In the genomic region with DNA sequence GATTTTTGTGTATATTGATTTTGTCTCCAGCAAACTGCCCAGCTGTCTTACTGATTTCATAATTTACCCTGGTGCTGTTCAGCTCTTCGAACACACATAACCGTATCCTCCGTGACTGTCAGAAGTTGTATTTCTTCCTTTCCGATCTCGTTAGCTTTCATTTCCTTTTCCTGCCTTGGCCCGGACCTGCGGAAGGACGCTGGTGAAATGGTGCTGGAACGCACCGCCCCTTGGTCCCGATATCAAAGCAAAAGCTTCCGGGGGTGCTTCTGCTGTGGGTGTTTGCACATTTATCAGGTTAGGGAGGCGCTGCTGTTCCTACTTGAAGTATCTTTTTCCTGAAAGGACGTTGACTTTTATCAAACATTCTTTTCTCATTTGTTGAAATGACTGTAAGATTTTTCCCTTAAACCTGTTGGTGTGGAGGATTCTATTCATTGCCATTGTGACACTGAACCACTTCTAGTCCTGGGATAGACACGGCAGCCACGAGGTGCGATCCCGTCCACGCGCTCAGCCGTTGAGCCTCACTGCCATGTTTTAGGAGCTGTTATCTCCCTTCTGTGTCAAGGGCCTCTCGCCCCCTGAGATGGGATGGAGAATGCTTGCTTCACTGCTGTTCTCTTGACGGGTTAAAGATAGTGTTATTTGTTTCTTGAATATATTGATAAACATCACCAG, we compare ENCODE assay signal across 1 cellular context.
A peak's percentile ranks its signal among the peaks of the same experiment; 100 is the strongest.
TF ChIP-seq lines count a peak whose summit lies in the region.

No MANE protein-coding gene starts in this region.

TF ChIP-seq in K562, 482 proteins besides CTCF, POLR2A, EP300 and RAD21 (continued from another document and continues in another):
- TF ChIP-seq ZNF780A (CRISPR knock-in tag; IDR thresholded peaks at IDR 0.05): no peak
- TF ChIP-seq, protein P1, sequence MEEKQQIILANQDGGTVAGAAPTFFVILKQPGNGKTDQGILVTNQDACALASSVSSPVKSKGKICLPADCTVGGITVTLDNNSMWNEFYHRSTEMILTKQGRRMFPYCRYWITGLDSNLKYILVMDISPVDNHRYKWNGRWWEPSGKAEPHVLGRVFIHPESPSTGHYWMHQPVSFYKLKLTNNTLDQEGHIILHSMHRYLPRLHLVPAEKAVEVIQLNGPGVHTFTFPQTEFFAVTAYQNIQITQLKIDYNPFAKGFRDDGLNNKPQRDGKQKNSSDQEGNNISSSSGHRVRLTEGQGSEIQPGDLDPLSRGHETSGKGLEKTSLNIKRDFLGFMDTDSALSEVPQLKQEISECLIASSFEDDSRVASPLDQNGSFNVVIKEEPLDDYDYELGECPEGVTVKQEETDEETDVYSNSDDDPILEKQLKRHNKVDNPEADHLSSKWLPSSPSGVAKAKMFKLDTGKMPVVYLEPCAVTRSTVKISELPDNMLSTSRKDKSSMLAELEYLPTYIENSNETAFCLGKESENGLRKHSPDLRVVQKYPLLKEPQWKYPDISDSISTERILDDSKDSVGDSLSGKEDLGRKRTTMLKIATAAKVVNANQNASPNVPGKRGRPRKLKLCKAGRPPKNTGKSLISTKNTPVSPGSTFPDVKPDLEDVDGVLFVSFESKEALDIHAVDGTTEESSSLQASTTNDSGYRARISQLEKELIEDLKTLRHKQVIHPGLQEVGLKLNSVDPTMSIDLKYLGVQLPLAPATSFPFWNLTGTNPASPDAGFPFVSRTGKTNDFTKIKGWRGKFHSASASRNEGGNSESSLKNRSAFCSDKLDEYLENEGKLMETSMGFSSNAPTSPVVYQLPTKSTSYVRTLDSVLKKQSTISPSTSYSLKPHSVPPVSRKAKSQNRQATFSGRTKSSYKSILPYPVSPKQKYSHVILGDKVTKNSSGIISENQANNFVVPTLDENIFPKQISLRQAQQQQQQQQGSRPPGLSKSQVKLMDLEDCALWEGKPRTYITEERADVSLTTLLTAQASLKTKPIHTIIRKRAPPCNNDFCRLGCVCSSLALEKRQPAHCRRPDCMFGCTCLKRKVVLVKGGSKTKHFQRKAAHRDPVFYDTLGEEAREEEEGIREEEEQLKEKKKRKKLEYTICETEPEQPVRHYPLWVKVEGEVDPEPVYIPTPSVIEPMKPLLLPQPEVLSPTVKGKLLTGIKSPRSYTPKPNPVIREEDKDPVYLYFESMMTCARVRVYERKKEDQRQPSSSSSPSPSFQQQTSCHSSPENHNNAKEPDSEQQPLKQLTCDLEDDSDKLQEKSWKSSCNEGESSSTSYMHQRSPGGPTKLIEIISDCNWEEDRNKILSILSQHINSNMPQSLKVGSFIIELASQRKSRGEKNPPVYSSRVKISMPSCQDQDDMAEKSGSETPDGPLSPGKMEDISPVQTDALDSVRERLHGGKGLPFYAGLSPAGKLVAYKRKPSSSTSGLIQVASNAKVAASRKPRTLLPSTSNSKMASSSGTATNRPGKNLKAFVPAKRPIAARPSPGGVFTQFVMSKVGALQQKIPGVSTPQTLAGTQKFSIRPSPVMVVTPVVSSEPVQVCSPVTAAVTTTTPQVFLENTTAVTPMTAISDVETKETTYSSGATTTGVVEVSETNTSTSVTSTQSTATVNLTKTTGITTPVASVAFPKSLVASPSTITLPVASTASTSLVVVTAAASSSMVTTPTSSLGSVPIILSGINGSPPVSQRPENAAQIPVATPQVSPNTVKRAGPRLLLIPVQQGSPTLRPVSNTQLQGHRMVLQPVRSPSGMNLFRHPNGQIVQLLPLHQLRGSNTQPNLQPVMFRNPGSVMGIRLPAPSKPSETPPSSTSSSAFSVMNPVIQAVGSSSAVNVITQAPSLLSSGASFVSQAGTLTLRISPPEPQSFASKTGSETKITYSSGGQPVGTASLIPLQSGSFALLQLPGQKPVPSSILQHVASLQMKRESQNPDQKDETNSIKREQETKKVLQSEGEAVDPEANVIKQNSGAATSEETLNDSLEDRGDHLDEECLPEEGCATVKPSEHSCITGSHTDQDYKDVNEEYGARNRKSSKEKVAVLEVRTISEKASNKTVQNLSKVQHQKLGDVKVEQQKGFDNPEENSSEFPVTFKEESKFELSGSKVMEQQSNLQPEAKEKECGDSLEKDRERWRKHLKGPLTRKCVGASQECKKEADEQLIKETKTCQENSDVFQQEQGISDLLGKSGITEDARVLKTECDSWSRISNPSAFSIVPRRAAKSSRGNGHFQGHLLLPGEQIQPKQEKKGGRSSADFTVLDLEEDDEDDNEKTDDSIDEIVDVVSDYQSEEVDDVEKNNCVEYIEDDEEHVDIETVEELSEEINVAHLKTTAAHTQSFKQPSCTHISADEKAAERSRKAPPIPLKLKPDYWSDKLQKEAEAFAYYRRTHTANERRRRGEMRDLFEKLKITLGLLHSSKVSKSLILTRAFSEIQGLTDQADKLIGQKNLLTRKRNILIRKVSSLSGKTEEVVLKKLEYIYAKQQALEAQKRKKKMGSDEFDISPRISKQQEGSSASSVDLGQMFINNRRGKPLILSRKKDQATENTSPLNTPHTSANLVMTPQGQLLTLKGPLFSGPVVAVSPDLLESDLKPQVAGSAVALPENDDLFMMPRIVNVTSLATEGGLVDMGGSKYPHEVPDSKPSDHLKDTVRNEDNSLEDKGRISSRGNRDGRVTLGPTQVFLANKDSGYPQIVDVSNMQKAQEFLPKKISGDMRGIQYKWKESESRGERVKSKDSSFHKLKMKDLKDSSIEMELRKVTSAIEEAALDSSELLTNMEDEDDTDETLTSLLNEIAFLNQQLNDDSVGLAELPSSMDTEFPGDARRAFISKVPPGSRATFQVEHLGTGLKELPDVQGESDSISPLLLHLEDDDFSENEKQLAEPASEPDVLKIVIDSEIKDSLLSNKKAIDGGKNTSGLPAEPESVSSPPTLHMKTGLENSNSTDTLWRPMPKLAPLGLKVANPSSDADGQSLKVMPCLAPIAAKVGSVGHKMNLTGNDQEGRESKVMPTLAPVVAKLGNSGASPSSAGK (IDR thresholded peaks at IDR 0.05): peak; percentile 88
- 0 out of 2 replicates have a peak, but pooled peaks have one; percentile 16 for TF ChIP-seq NBN (IDR thresholded peaks at IDR 0.05; ENCODE audit: low read depth)
- TF ChIP-seq FOXA1 (IDR thresholded peaks at IDR 0.05; ENCODE audit: borderline replicate concordance): no peak
- TF ChIP-seq, protein P2, sequence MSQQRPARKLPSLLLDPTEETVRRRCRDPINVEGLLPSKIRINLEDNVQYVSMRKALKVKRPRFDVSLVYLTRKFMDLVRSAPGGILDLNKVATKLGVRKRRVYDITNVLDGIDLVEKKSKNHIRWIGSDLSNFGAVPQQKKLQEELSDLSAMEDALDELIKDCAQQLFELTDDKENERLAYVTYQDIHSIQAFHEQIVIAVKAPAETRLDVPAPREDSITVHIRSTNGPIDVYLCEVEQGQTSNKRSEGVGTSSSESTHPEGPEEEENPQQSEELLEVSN (IDR thresholded peaks at IDR 0.05; ENCODE audit: borderline replicate concordance in 1 of 2, extremely low read depth in 1 of 2, insufficient read depth in 1 of 2, insufficient read length in 1 of 2, low read depth in 1 of 2, low read length in 1 of 2, poor library complexity in 1 of 2, severe bottlenecking in 1 of 2): peak; percentile 26 to 30
- TF ChIP-seq, protein P3, sequence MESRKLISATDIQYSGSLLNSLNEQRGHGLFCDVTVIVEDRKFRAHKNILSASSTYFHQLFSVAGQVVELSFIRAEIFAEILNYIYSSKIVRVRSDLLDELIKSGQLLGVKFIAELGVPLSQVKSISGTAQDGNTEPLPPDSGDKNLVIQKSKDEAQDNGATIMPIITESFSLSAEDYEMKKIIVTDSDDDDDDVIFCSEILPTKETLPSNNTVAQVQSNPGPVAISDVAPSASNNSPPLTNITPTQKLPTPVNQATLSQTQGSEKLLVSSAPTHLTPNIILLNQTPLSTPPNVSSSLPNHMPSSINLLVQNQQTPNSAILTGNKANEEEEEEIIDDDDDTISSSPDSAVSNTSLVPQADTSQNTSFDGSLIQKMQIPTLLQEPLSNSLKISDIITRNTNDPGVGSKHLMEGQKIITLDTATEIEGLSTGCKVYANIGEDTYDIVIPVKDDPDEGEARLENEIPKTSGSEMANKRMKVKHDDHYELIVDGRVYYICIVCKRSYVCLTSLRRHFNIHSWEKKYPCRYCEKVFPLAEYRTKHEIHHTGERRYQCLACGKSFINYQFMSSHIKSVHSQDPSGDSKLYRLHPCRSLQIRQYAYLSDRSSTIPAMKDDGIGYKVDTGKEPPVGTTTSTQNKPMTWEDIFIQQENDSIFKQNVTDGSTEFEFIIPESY (CRISPR knock-in tag; IDR thresholded peaks at IDR 0.05): peak; percentile 28; the same call in 1 of the 2 replicates
- TF ChIP-seq ZNF584 (CRISPR knock-in tag; IDR thresholded peaks at IDR 0.05; ENCODE audit: low read depth): peak; percentile 49; the same call in 1 of the 2 replicates
- peak; percentile 51; the same call in 1 of the 2 replicates for TF ChIP-seq EP400 (IDR thresholded peaks at IDR 0.05)
- no peak for TF ChIP-seq U2AF2 (optimal IDR thresholded peaks at IDR 0.05; ENCODE audit: low read depth, low read length)
- 0 out of 4 replicates have a peak, but pooled peaks of 1 of the 2 experiments have one; percentile 20 for TF ChIP-seq NRF1 (conservative IDR thresholded peaks at IDR 0.05 in 1 of 2, IDR thresholded peaks at IDR 0.05 in 1 of 2)
- peak in 1 of 3 experiments; percentile 34 for TF ChIP-seq YY1 (IDR thresholded peaks at IDR 0.05; ENCODE audit: borderline replicate concordance in 1 of 3, control insufficient read depth in 1 of 3, extremely low read depth in 1 of 3, insufficient read depth in 3 of 3, insufficient read length in 1 of 3, insufficient replicate concordance in 2 of 3, low read depth in 1 of 3, low read length in 2 of 3)
- no peak for TF ChIP-seq PTBP1 (IDR thresholded peaks at IDR 0.05; ENCODE audit: low read depth, low read length)
- TF ChIP-seq, protein P4, sequence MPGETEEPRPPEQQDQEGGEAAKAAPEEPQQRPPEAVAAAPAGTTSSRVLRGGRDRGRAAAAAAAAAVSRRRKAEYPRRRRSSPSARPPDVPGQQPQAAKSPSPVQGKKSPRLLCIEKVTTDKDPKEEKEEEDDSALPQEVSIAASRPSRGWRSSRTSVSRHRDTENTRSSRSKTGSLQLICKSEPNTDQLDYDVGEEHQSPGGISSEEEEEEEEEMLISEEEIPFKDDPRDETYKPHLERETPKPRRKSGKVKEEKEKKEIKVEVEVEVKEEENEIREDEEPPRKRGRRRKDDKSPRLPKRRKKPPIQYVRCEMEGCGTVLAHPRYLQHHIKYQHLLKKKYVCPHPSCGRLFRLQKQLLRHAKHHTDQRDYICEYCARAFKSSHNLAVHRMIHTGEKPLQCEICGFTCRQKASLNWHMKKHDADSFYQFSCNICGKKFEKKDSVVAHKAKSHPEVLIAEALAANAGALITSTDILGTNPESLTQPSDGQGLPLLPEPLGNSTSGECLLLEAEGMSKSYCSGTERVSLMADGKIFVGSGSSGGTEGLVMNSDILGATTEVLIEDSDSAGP (CRISPR knock-in tag; IDR thresholded peaks at IDR 0.05): no peak
- TF ChIP-seq ZNF707 (CRISPR knock-in tag; conservative IDR thresholded peaks at IDR 0.05): no peak
- TF ChIP-seq RUNX1 (IDR thresholded peaks at IDR 0.05; ENCODE audit: low read depth): no peak
- TF ChIP-seq ZC3H4 (CRISPR knock-in tag; IDR thresholded peaks at IDR 0.05; ENCODE audit: borderline replicate concordance): no peak
- no peak for TF ChIP-seq SNRNP70 (optimal IDR thresholded peaks at IDR 0.05; ENCODE audit: low read depth, low read length)
- TF ChIP-seq RBM15 (IDR thresholded peaks at IDR 0.05; ENCODE audit: insufficient read depth, low read length): no peak
- peak; percentile 71 for TF ChIP-seq NR2C1 (IDR thresholded peaks at IDR 0.05)
- peak; percentile 62; the same call in 1 of the 2 replicates for TF ChIP-seq NR2C1 (tag; IDR thresholded peaks at IDR 0.05)
- TF ChIP-seq NCOA2 (IDR thresholded peaks at IDR 0.05; ENCODE audit: partially characterized antibody in 2 of 2): no peak
- no peak for TF ChIP-seq FOXA3 (CRISPR knock-in tag; conservative IDR thresholded peaks at IDR 0.05 in 1 of 2, IDR thresholded peaks at IDR 0.05 in 1 of 2)
- TF ChIP-seq TAL1 (IDR thresholded peaks at IDR 0.05): no peak
- TF ChIP-seq, protein P5, sequence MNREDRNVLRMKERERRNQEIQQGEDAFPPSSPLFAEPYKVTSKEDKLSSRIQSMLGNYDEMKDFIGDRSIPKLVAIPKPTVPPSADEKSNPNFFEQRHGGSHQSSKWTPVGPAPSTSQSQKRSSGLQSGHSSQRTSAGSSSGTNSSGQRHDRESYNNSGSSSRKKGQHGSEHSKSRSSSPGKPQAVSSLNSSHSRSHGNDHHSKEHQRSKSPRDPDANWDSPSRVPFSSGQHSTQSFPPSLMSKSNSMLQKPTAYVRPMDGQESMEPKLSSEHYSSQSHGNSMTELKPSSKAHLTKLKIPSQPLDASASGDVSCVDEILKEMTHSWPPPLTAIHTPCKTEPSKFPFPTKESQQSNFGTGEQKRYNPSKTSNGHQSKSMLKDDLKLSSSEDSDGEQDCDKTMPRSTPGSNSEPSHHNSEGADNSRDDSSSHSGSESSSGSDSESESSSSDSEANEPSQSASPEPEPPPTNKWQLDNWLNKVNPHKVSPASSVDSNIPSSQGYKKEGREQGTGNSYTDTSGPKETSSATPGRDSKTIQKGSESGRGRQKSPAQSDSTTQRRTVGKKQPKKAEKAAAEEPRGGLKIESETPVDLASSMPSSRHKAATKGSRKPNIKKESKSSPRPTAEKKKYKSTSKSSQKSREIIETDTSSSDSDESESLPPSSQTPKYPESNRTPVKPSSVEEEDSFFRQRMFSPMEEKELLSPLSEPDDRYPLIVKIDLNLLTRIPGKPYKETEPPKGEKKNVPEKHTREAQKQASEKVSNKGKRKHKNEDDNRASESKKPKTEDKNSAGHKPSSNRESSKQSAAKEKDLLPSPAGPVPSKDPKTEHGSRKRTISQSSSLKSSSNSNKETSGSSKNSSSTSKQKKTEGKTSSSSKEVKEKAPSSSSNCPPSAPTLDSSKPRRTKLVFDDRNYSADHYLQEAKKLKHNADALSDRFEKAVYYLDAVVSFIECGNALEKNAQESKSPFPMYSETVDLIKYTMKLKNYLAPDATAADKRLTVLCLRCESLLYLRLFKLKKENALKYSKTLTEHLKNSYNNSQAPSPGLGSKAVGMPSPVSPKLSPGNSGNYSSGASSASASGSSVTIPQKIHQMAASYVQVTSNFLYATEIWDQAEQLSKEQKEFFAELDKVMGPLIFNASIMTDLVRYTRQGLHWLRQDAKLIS (CRISPR knock-in tag; IDR thresholded peaks at IDR 0.05): no peak
- TF ChIP-seq, protein P6, sequence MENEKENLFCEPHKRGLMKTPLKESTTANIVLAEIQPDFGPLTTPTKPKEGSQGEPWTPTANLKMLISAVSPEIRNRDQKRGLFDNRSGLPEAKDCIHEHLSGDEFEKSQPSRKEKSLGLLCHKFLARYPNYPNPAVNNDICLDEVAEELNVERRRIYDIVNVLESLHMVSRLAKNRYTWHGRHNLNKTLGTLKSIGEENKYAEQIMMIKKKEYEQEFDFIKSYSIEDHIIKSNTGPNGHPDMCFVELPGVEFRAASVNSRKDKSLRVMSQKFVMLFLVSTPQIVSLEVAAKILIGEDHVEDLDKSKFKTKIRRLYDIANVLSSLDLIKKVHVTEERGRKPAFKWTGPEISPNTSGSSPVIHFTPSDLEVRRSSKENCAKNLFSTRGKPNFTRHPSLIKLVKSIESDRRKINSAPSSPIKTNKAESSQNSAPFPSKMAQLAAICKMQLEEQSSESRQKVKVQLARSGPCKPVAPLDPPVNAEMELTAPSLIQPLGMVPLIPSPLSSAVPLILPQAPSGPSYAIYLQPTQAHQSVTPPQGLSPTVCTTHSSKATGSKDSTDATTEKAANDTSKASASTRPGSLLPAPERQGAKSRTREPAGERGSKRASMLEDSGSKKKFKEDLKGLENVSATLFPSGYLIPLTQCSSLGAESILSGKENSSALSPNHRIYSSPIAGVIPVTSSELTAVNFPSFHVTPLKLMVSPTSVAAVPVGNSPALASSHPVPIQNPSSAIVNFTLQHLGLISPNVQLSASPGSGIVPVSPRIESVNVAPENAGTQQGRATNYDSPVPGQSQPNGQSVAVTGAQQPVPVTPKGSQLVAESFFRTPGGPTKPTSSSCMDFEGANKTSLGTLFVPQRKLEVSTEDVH (IDR thresholded peaks at IDR 0.05; ENCODE audit: low read depth, partially characterized antibody): no peak
